In genomic region chr11:67351275-67352005, GRCh38 we compare ENCODE assay signal across 8 cellular contexts. TPM values are rescaled to one million over a fixed set of nuclear protein-coding genes. Genes with fewer than 3 reads are reported as not detected.
A peak's percentile ranks its signal among the peaks of the same experiment; 100 is the strongest.
DNase-seq lines count a peak whose midpoint lies in the region; ATAC-seq lines count a peak whose summit lies in the region.

No MANE protein-coding gene starts in this region.

- H3K9me3 Mint-ChIP-seq in activated naive CD4-positive, alpha-beta T cell treated with anti-CD3 and anti-CD28 coated beads, Interleukin-2, amount 50 U/mL, for 72 hours, result no peaks in the 10 kb centered on the region

- in situ Hi-C loops in SK-MEL-5 (cut with HindIII; ENCODE audit: low pct_unique_long_range_greater_than_20kb, low sequenced_read_pairs), result no loop called here

- peak; percentile 3 to 12 for ATAC-seq in activated naive CD4-positive, alpha-beta T cell treated with anti-CD3 and anti-CD28 coated beads, Interleukin-2, amount 50 U/mL, for 72 hours
- ATAC-seq in HG02763 (IDR thresholded peaks at IDR 0.05; ENCODE audit: unreplicated experiment), result no peak
- ATAC-seq in GM18858 (IDR thresholded peaks at IDR 0.05; ENCODE audit: unreplicated experiment), result no peak

- H3K36me3 Mint-ChIP-seq in activated naive CD4-positive, alpha-beta T cell treated with anti-CD3 and anti-CD28 coated beads, Interleukin-2, amount 50 U/mL, for 72 hours, result no peaks in the 10 kb centered on the region

- peak; percentile 40 for DNase-seq in DMS79 (lab: John Stamatoyannopoulos, UW)
- DNase-seq in LHCN-M2 (ENCODE audit: low read depth), result peak; percentile 71
- DNase-seq in SK-MEL-5 (ENCODE audit: low read depth, low spot score), result peak; percentile 70
- peak in 1 of 2 donors; percentile 59 for DNase-seq in activated naive CD4-positive, alpha-beta T cell treated with anti-CD3 and anti-CD28 coated beads, Interleukin-2, amount 50 U/mL, for 72 hours (ENCODE audit: low spot score in 2 of 2)
- peak; percentile 84 for DNase-seq in glomerular visceral epithelial cell (ENCODE audit: extremely low spot score)
- DNase-seq in posterior cingulate gyrus, result peak in 7 of 10 donors; percentile 45 to 93 (median 57)

- H3K27ac Mint-ChIP-seq in activated naive CD4-positive, alpha-beta T cell treated with anti-CD3 and anti-CD28 coated beads, Interleukin-2, amount 50 U/mL, for 72 hours, result peak overlapping the region; percentile 22 to 90

- intact Hi-C loops in posterior cingulate gyrus (cut with DNase I), result loop anchor here (1.0 to 5.0 kb wide), 2 partner anchors 31 to 156 kb away; partner anchors contain the start of genes CDK2AP2 and PITPNM1

RNA-seq across cellular contexts. Expression of gene POLD4, which starts 1.9 kb away (rescaled TPM):
- 114 and 138 TPM in 2 replicates for total RNA-seq in LHCN-M2 (2014; rRNA removed)
- 172 TPM for polyA plus RNA-seq in LHCN-M2 (2012)
- total RNA-seq in SK-MEL-5 (2014; rRNA removed; shearing (Covaris generic)), result 20.2 and 21.8 TPM in 2 replicates
- polyA plus RNA-seq in SK-MEL-5 (2015; cell fraction: cytosol; rRNA removed), result 40.0 and 41.4 TPM in 2 replicates
- polyA plus RNA-seq in SK-MEL-5 (2015; cell fraction: nucleus; rRNA removed), result 87.6 and 94.3 TPM in 2 replicates
- 10 to 100 TPM; 49.9 to 57.2 TPM for total RNA-seq in activated naive CD4-positive, alpha-beta T cell treated with anti-CD3 and anti-CD28 coated beads, Interleukin-2, amount 50 U/mL, for 72 hours

RNA-seq across cellular contexts. Expression of gene CLCF1, which starts 22.0 kb away (rescaled TPM):
- total RNA-seq in LHCN-M2 (2014; rRNA removed), result 16.1 and 19.8 TPM in 2 replicates
- polyA plus RNA-seq in LHCN-M2 (2012), result 9.9 TPM
- total RNA-seq in SK-MEL-5 (2014; rRNA removed; shearing (Covaris generic)), result 0.45 TPM in 1 of 2 replicates, not detected in the other
- 0.29 and 0.90 TPM in 2 replicates for polyA plus RNA-seq in SK-MEL-5 (2015; cell fraction: cytosol; rRNA removed)
- 0.58 and 1.9 TPM in 2 replicates for polyA plus RNA-seq in SK-MEL-5 (2015; cell fraction: nucleus; rRNA removed)
- total RNA-seq in activated naive CD4-positive, alpha-beta T cell treated with anti-CD3 and anti-CD28 coated beads, Interleukin-2, amount 50 U/mL, for 72 hours, result under 1 TPM in 1 of 2 donors, not detected in 1; 0.89 TPM

RNA-seq across cellular contexts. Expression of gene RAD9A, which starts 40.3 kb away (rescaled TPM):
- total RNA-seq in LHCN-M2 (2014; rRNA removed), result 6.7 and 12.3 TPM in 2 replicates
- polyA plus RNA-seq in LHCN-M2 (2012), result 8.1 TPM
- 6.6 and 8.1 TPM in 2 replicates for total RNA-seq in SK-MEL-5 (2014; rRNA removed; shearing (Covaris generic))
- 9.4 and 12.6 TPM in 2 replicates for polyA plus RNA-seq in SK-MEL-5 (2015; cell fraction: cytosol; rRNA removed)
- 60.3 and 78.0 TPM in 2 replicates for polyA plus RNA-seq in SK-MEL-5 (2015; cell fraction: nucleus; rRNA removed)
- 10 to 100 TPM; 35.6 to 53.7 TPM for total RNA-seq in activated naive CD4-positive, alpha-beta T cell treated with anti-CD3 and anti-CD28 coated beads, Interleukin-2, amount 50 U/mL, for 72 hours

RNA-seq across cellular contexts. Expression of gene SSH3, which starts 48.1 kb away (rescaled TPM):
- 10.8 and 19.0 TPM in 2 replicates for total RNA-seq in LHCN-M2 (2014; rRNA removed)
- polyA plus RNA-seq in LHCN-M2 (2012), result 19.9 TPM
- total RNA-seq in SK-MEL-5 (2014; rRNA removed; shearing (Covaris generic)), result 3.8 and 5.9 TPM in 2 replicates
- polyA plus RNA-seq in SK-MEL-5 (2015; cell fraction: cytosol; rRNA removed), result 11.4 and 14.1 TPM in 2 replicates
- polyA plus RNA-seq in SK-MEL-5 (2015; cell fraction: nucleus; rRNA removed), result 49.6 and 63.5 TPM in 2 replicates
- total RNA-seq in activated naive CD4-positive, alpha-beta T cell treated with anti-CD3 and anti-CD28 coated beads, Interleukin-2, amount 50 U/mL, for 72 hours, result 10 to 100 TPM; 11.6 to 16.5 TPM

RNA-seq across cellular contexts. Expression of gene PPP1CA, which starts 50.2 kb away (rescaled TPM):
- 239 and 247 TPM in 2 replicates for total RNA-seq in LHCN-M2 (2014; rRNA removed)
- polyA plus RNA-seq in LHCN-M2 (2012), result 290 TPM
- 173 and 193 TPM in 2 replicates for total RNA-seq in SK-MEL-5 (2014; rRNA removed; shearing (Covaris generic))
- polyA plus RNA-seq in SK-MEL-5 (2015; cell fraction: cytosol; rRNA removed), result 140 and 153 TPM in 2 replicates
- polyA plus RNA-seq in SK-MEL-5 (2015; cell fraction: nucleus; rRNA removed), result 27.7 and 44.5 TPM in 2 replicates
- total RNA-seq in activated naive CD4-positive, alpha-beta T cell treated with anti-CD3 and anti-CD28 coated beads, Interleukin-2, amount 50 U/mL, for 72 hours, result 100 to 1,000 TPM; 238 to 253 TPM

Comparison
In these comparisons a context has a peak if more than half of its experiments do, and no peak if none do; other contexts are left out.
1. ATAC-seq: peak in activated naive CD4-positive, alpha-beta T cell treated with anti-CD3 and anti-CD28 coated beads, Interleukin-2, amount 50 U/mL, for 72 hours (2 of 2); none in HG02763 (single experiment) and GM18858 (single experiment).